ENCODE assay signal across 15 cellular contexts in genomic region chr1:176601358-176601757, GRCh38.
DNase-seq lines count a peak whose midpoint lies in the region; ATAC-seq and TF ChIP-seq lines count a peak whose summit lies in the region.
"Had no signal": no experiment of that assay in that cellular context is flagged by ENCODE, and none has a peak within 500 bp of the region (broad histone marks: within the 10 kb centered on the region; RNA-seq: fewer than 3 reads in every experiment).

No MANE protein-coding gene starts in this region.

- H3K4me3 ChIP-seq in right atrium auricular region (no peak overlapping the region), fibroblast of mammary gland (ENCODE audit: control insufficient read depth, low read depth, low read length) (no peak overlapping the region), lower lobe of right lung (no peak overlapping the region)
- H3K4me3 ChIP-seq: A549 had no signal

- H3K27ac ChIP-seq in right atrium auricular region (no peak overlapping the region), lower lobe of right lung (no peak overlapping the region)
- H3K27ac ChIP-seq: A549, KMS-11 had no signal

- no peaks in the 10 kb centered on the region for H3K27me3 ChIP-seq in right atrium auricular region
- no peaks in the 10 kb centered on the region for H3K27me3 ChIP-seq in lower lobe of right lung (ENCODE audit: low read depth)

- no peaks in the 10 kb centered on the region for H3K36me3 ChIP-seq in right atrium auricular region
- no peaks in the 10 kb centered on the region for H3K36me3 ChIP-seq in lower lobe of right lung

- H3K9me3 ChIP-seq in right atrium auricular region (no peaks in the 10 kb centered on the region), lower lobe of right lung (no peaks in the 10 kb centered on the region)
- H3K9me3 ChIP-seq: A549 had no signal

- H3K4me1 ChIP-seq in right atrium auricular region (no peaks in the 10 kb centered on the region), lower lobe of right lung (no peaks in the 10 kb centered on the region)
- H3K4me1 ChIP-seq: A549 had no signal

- ATAC-seq in left cardiac atrium (peak; percentile 50 to 52), GM21717 (IDR thresholded peaks at IDR 0.05; ENCODE audit: unreplicated experiment) (no peak), lower lobe of right lung (no peak)
- ATAC-seq: A549 had no signal

- DNase-seq in left cardiac atrium = no peak
- DNase-seq in right atrium auricular region (ENCODE audit: low spot score) = no peak
- DNase-seq in OCI-M1 (lab: John Stamatoyannopoulos, UW) = peak; percentile 57
- DNase-seq in fibroblast of mammary gland (ENCODE audit: low read depth) = peak; percentile 78
- DNase-seq in cerebellum (ENCODE audit: low spot score) = no peak
- no peak for DNase-seq in lower lobe of right lung
- DNase-seq: Calu3; CD4-positive, alpha-beta T cell; NCI-H1105 treated with DMSO at 0.1 percent for 48 hours; NCI-H187; NCI-H2171 treated with DMSO at 0.1 percent for 48 hours; NCI-H82 had no signal

- no peak for TF ChIP-seq CTCF in right atrium auricular region (IDR thresholded peaks at IDR 0.05)
- no peak for TF ChIP-seq CTCF in fibroblast of mammary gland (conservative IDR thresholded peaks at IDR 0.05; ENCODE audit: control insufficient read depth, insufficient read depth, low read depth, low read length)
- TF ChIP-seq CTCF in lower lobe of right lung (IDR thresholded peaks at IDR 0.05) = no peak

- intact Hi-C loops in left cardiac atrium (cut with DNase I) (no loop called here), lower lobe of right lung (cut with DNase I) (no loop called here)

Comparison
In these comparisons a context has a peak if more than half of its experiments do, and no peak if none do; other contexts are left out.
1. ATAC-seq: peak in left cardiac atrium (2 of 2); none in GM21717 (single experiment) and lower lobe of right lung (0 of 2).
2. DNase-seq: peak in OCI-M1 (single experiment) and fibroblast of mammary gland (single experiment); none in left cardiac atrium (single experiment), right atrium auricular region (single experiment), cerebellum (single experiment) and lower lobe of right lung (single experiment).